ENCODE assay signal across 8 cellular contexts in genomic region chr10:29636178-29636577, GRCh38. TPM values are rescaled to one million over a fixed set of nuclear protein-coding genes. Genes with fewer than 3 reads are reported as not detected.
DNase-seq lines count a peak whose midpoint lies in the region; ATAC-seq and TF ChIP-seq lines count a peak whose summit lies in the region.

No MANE protein-coding gene starts in this region.

- H3K36me3 ChIP-seq in CD4-positive, CD25-positive, alpha-beta regulatory T cell (ENCODE audit: control insufficient read depth, insufficient read depth, low read length) = no peaks in the 10 kb centered on the region
- H3K36me3 ChIP-seq in Peyer's patch = no peaks in the 10 kb centered on the region

- peak overlapping the region; percentile 34 for H3K27ac ChIP-seq in CD4-positive, CD25-positive, alpha-beta regulatory T cell (ENCODE audit: insufficient read depth, low read length, poor library complexity, severe bottlenecking)
- H3K27ac ChIP-seq in coronary artery = peak overlapping the region; percentile 77 to 80
- peak overlapping the region in 2 of 4 donors; percentile 8 to 82 for H3K27ac ChIP-seq in Peyer's patch

- peaks cover 20% of the 10 kb centered on the region for H3K4me1 ChIP-seq in CD4-positive, CD25-positive, alpha-beta regulatory T cell (ENCODE audit: control insufficient read depth, insufficient read depth, low read length, poor library complexity, severe bottlenecking)
- H3K4me1 ChIP-seq in Peyer's patch = peaks cover 0 to 24% (median 2%) of the 10 kb centered on the region in 4 donors

- peaks cover 0 to 2% (median 0%) of the 10 kb centered on the region in 7 donors for H3K9me3 Mint-ChIP-seq in CD4-positive, CD25-positive, alpha-beta regulatory T cell
- peaks cover 0 to 1% (median 0%) of the 10 kb centered on the region in 9 donors for H3K9me3 Mint-ChIP-seq in naive thymus-derived CD8-positive, alpha-beta T cell

- H3K36me3 Mint-ChIP-seq in CD4-positive, CD25-positive, alpha-beta regulatory T cell = peaks cover 13% of the 10 kb centered on the region
- peaks cover 0 to 5% (median 0%) of the 10 kb centered on the region in 3 donors for H3K36me3 Mint-ChIP-seq in naive thymus-derived CD8-positive, alpha-beta T cell

- H3K27me3 ChIP-seq in CD4-positive, CD25-positive, alpha-beta regulatory T cell (ENCODE audit: control insufficient read depth, insufficient read depth, low read length) = no peaks in the 10 kb centered on the region
- no peaks in the 10 kb centered on the region for H3K27me3 ChIP-seq in Peyer's patch

- peak in 2 of 3 donors; percentile 10 to 24 for DNase-seq in CD4-positive, CD25-positive, alpha-beta regulatory T cell
- DNase-seq in MV-4-11 (lab: John Stamatoyannopoulos, UW) (peak; percentile 69), coronary artery (ENCODE audit: low spot score) (no peak), DMS79 (lab: John Stamatoyannopoulos, UW) (no peak), Peyer's patch (no peak), cerebellar nuclear complex (lab: John Stamatoyannopoulos, UW) (no peak)
- DNase-seq in naive thymus-derived CD8-positive, alpha-beta T cell = peak in 1 of 10 donors; percentile 15

- no peak for TF ChIP-seq POLR2A in Peyer's patch (IDR thresholded peaks at IDR 0.05)

- peak; percentile 54 to 56 for ATAC-seq in CD4-positive, CD25-positive, alpha-beta regulatory T cell (ENCODE audit: low read depth in 2 of 2)
- ATAC-seq in naive thymus-derived CD8-positive, alpha-beta T cell = peak; percentile 54 to 60
- no peak for ATAC-seq in HG03469 (IDR thresholded peaks at IDR 0.05; ENCODE audit: unreplicated experiment)

- peaks cover 17 to 32% (median 23%) of the 10 kb centered on the region in 4 donors for H3K4me1 Mint-ChIP-seq in CD4-positive, CD25-positive, alpha-beta regulatory T cell
- peaks cover 24 to 45% (median 39%) of the 10 kb centered on the region in 4 donors for H3K4me1 Mint-ChIP-seq in naive thymus-derived CD8-positive, alpha-beta T cell

- peak overlapping the region in 1 of 4 donors; percentile 9 for H3K4me3 Mint-ChIP-seq in CD4-positive, CD25-positive, alpha-beta regulatory T cell
- H3K4me3 Mint-ChIP-seq in naive thymus-derived CD8-positive, alpha-beta T cell = peak overlapping the region in 9 of 10 donors; percentile 26 to 77 (median 56)

- TF ChIP-seq CTCF in coronary artery (IDR thresholded peaks at IDR 0.05) (no peak), Peyer's patch (IDR thresholded peaks at IDR 0.05) (no peak)

- H3K27me3 Mint-ChIP-seq in CD4-positive, CD25-positive, alpha-beta regulatory T cell = no peaks in the 10 kb centered on the region
- H3K27me3 Mint-ChIP-seq in naive thymus-derived CD8-positive, alpha-beta T cell = no peaks in the 10 kb centered on the region

- H3K4me3 ChIP-seq in CD4-positive, CD25-positive, alpha-beta regulatory T cell (ENCODE audit: low read depth, low read length) = peak overlapping the region; percentile 13
- H3K4me3 ChIP-seq in coronary artery = no peak overlapping the region
- H3K4me3 ChIP-seq in Peyer's patch = no peak overlapping the region

- H3K27ac Mint-ChIP-seq in CD4-positive, CD25-positive, alpha-beta regulatory T cell = peak overlapping the region in 2 of 3 donors; percentile 59 to 92
- H3K27ac Mint-ChIP-seq in naive thymus-derived CD8-positive, alpha-beta T cell = peak overlapping the region in 8 of 10 donors; percentile 8 to 79 (median 66)

- H3K9me3 ChIP-seq in CD4-positive, CD25-positive, alpha-beta regulatory T cell (ENCODE audit: control insufficient read depth in 2 of 2, low read length in 2 of 2) = no peaks in the 10 kb centered on the region
- H3K9me3 ChIP-seq in Peyer's patch = no peaks in the 10 kb centered on the region

- POLR2A ChIA-PET in naive thymus-derived CD8-positive, alpha-beta T cell (lab: Charles Lee) = interaction anchor here (0.6 kb wide), 1 partner anchor 54 kb away, joined by 3 read pairs; no protein-coding TSS in a partner anchor

RNA-seq across cellular contexts. Expression of gene SVIL, which starts 1.4 kb away (rescaled TPM):
- total RNA-seq in CD4-positive, CD25-positive, alpha-beta regulatory T cell = 12.3 TPM
- 10 to 100 TPM in 1 of 4 donors, 1 to 10 TPM in 2, under 1 TPM in 1; 0.49 to 10.1 (median 2.8) TPM for polyA plus RNA-seq in CD4-positive, CD25-positive, alpha-beta regulatory T cell
- 10 to 100 TPM; 14.9 to 15.7 TPM for total RNA-seq in naive thymus-derived CD8-positive, alpha-beta T cell
- 10 to 100 TPM in 1 of 3 donors, 1 to 10 TPM in 2; 6.8 to 12.6 (median 8.9) TPM for polyA plus RNA-seq in naive thymus-derived CD8-positive, alpha-beta T cell
- 10 to 100 TPM; 30.3 to 84.3 (median 62.5) TPM for total RNA-seq in Peyer's patch

Comparison
In these comparisons a context has a peak if more than half of its experiments do, and no peak if none do; other contexts are left out.
1. DNase-seq: peak in CD4-positive, CD25-positive, alpha-beta regulatory T cell (2 of 3) and MV-4-11 (single experiment); none in coronary artery (single experiment), DMS79 (single experiment), Peyer's patch (0 of 3) and cerebellar nuclear complex (0 of 2).